Comparison of ENCODE assay signal across 16 cellular contexts in the genomic region with DNA sequence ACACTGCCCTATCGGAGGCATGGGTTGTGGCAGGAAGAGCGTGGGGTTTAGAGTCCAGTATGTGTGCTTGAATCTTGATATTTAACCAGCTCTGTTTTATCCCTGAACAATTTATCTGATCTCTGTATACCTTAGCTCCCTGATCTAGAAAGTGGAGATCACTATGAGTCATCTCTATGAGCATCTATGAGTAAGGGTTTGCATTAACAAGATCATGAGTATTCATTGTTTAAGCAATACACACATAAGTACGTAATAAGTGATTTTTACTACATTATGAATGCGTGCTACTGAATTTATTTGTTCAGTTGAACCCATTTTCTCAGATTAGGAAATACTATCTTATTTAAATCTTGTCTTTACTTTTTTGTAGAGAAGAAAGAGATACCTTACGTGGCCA. TPM values are rescaled to one million over a fixed set of nuclear protein-coding genes. Genes with fewer than 3 reads are reported as not detected.
A peak's percentile ranks its signal among the peaks of the same experiment; 100 is the strongest.
DNase-seq lines count a peak whose midpoint lies in the region; ATAC-seq and TF ChIP-seq lines count a peak whose summit lies in the region.
"Had no signal": no experiment of that assay in that cellular context is flagged by ENCODE, and none has a peak within 500 bp of the region (broad histone marks: within the 10 kb centered on the region; RNA-seq: fewer than 3 reads in every experiment).

No MANE protein-coding gene starts in this region.

- H3K27me3 ChIP-seq in A673 (replicated peaks; ENCODE audit: insufficient read depth, low read depth, low read length, poor library complexity) (no peaks in the 10 kb centered on the region), Karpas-422 (ENCODE audit: low read length) (no peaks in the 10 kb centered on the region)

- no peak for ATAC-seq in Right ventricle myocardium inferior
- ATAC-seq: GM23338; HepG2; stimulated activated naive B cell treated with anti-CD40 and anti-IgM and Interleukin-4, amounts not matched to agents 10 μg/mL and 1 μg/mL and 100 μg/mL, for 72 hours had no signal

- H3K4me1 ChIP-seq in A673 (ENCODE audit: insufficient read depth, low read length, poor library complexity, severe bottlenecking) (no peaks in the 10 kb centered on the region), Karpas-422 (ENCODE audit: low read length) (peaks cover 3% of the 10 kb centered on the region)
- H3K4me1 ChIP-seq: parathyroid adenoma had no signal

- no peaks in the 10 kb centered on the region for H3K9me2 ChIP-seq in Karpas-422 (replicated peaks; ENCODE audit: insufficient read depth, low read length)

- H3K27ac ChIP-seq in A673 (ENCODE audit: low read depth, low read length, poor library complexity, severe bottlenecking) (no peak overlapping the region), Karpas-422 (ENCODE audit: low read length) (no peak overlapping the region)
- H3K27ac ChIP-seq: parathyroid adenoma had no signal

- no peak for TF ChIP-seq CTCF in A673 (conservative IDR thresholded peaks at IDR 0.05; ENCODE audit: low read depth, low read length)
- TF ChIP-seq CTCF in fibroblast of mammary gland (conservative IDR thresholded peaks at IDR 0.05; ENCODE audit: control insufficient read depth, insufficient read depth, low read depth, low read length): no peak

- no peak overlapping the region for H3K4me3 ChIP-seq in A673 (ENCODE audit: low read depth, low read length, poor library complexity, severe bottlenecking)
- H3K4me3 ChIP-seq in fibroblast of mammary gland (ENCODE audit: control insufficient read depth, low read depth, low read length): no peak overlapping the region
- no peak overlapping the region for H3K4me3 ChIP-seq in Karpas-422 (ENCODE audit: low read length)
- H3K4me3 ChIP-seq: GM23338 had no signal

- H3K4me2 ChIP-seq in Karpas-422 (ENCODE audit: low read depth, low read length, poor library complexity, severe bottlenecking): no peak overlapping the region
- H3K4me2 ChIP-seq: GM23338 had no signal

- H2AFZ ChIP-seq in Karpas-422 (ENCODE audit: low read length): no peak overlapping the region
- H2AFZ ChIP-seq: GM23338, parathyroid adenoma had no signal

- peak; percentile 11 for DNase-seq in A673 (ENCODE audit: low spot score)
- DNase-seq in GM04504 (ENCODE audit: low read depth): peak; percentile 21
- peak; percentile 23 for DNase-seq in SW480 (ENCODE audit: low spot score)
- DNase-seq in fibroblast of mammary gland (ENCODE audit: low read depth): peak; percentile 94
- DNase-seq in amygdala (lab: John Stamatoyannopoulos, UW): no peak
- DNase-seq in Karpas-422: no peak
- DNase-seq in Right ventricle myocardium inferior (ENCODE audit: missing footprints): no peak
- no peak for DNase-seq in GM19240 (ENCODE audit: insufficient read length, low spot score)
- DNase-seq: activated naive CD8-positive, alpha-beta T cell treated with anti-CD3 and anti-CD28 coated beads, Interleukin-2, amount 10 ng/mL, durations not matched to agents 7 days and 5 days; effector CD4-positive, alpha-beta T cell; NCI-H2029; stimulated activated CD4-positive, alpha-beta T cell treated with anti-CD3 and anti-CD28 coated beads, Interleukin-1b, Interleukin-23, amount 100 ng/mL, for 48 hours; stimulated activated naive B cell treated with anti-CD40 and anti-IgM and Interleukin-4, amounts not matched to agents 10 μg/mL and 1 μg/mL and 100 μg/mL, for 72 hours had no signal

- H3K36me3 ChIP-seq in A673 (ENCODE audit: insufficient read depth, low read length, poor library complexity, severe bottlenecking) (peaks cover 23% of the 10 kb centered on the region), Karpas-422 (ENCODE audit: insufficient read depth, low read length) (peaks cover 62% of the 10 kb centered on the region; the same call in 1 of the 2 replicates)

- POLR2A ChIA-PET in A673 (lab: Charles Lee; ENCODE audit: low non-redundant PET): no interaction called here

- H3K9me3 ChIP-seq in A673 (ENCODE audit: low read depth, low read length, poor library complexity, severe bottlenecking) (no peaks in the 10 kb centered on the region), Karpas-422 (ENCODE audit: low read length) (no peaks in the 10 kb centered on the region)

- no peaks in the 10 kb centered on the region; the same call in 1 of the 2 replicates for H3K79me2 ChIP-seq in Karpas-422 (ENCODE audit: low read length)
- H3K79me2 ChIP-seq: parathyroid adenoma had no signal

- H3K9ac ChIP-seq in Karpas-422 (ENCODE audit: low read length): no peak overlapping the region
- H3K9ac ChIP-seq: parathyroid adenoma had no signal

- H4K20me1 ChIP-seq in Karpas-422 (ENCODE audit: insufficient read depth, low read depth, low read length): peaks cover 3% of the 10 kb centered on the region; the same call in 1 of the 2 replicates

- CTCF ChIA-PET in A673 (lab: Charles Lee): no interaction called here

- BruUV-seq in A673 (replicated peaks; lab: Mats Ljungman, UMichigan): no TSS peak

- intact Hi-C loops in A673 (cut with micrococcal nuclease; ENCODE audit: unreplicated experiment) (no loop called here), Right ventricle myocardium inferior (cut with DNase I) (loop anchor here (10.0 kb wide), 1 partner anchor 154 kb away; no protein-coding TSS in a partner anchor)

RNA-seq across cellular contexts. Expression of gene GPATCH2L, which starts 49.4 kb away (rescaled TPM):
- total RNA-seq in A673 (2021) (60.3 and 63.2 TPM in 2 replicates), Right ventricle myocardium inferior (21.7 TPM)
- total RNA-seq in Karpas-422 (2014; rRNA removed; shearing (Covaris generic); ENCODE audit: low replicate concordance): 71.8 TPM in 2 replicates

Comparison
In these comparisons a context has a peak if more than half of its experiments do, and no peak if none do; other contexts are left out.
1. DNase-seq: peak in A673 (single experiment), GM04504 (single experiment), SW480 (single experiment) and fibroblast of mammary gland (single experiment); none in amygdala (0 of 56), Karpas-422 (single experiment), Right ventricle myocardium inferior (single experiment) and GM19240 (single experiment).